In the genomic region with DNA sequence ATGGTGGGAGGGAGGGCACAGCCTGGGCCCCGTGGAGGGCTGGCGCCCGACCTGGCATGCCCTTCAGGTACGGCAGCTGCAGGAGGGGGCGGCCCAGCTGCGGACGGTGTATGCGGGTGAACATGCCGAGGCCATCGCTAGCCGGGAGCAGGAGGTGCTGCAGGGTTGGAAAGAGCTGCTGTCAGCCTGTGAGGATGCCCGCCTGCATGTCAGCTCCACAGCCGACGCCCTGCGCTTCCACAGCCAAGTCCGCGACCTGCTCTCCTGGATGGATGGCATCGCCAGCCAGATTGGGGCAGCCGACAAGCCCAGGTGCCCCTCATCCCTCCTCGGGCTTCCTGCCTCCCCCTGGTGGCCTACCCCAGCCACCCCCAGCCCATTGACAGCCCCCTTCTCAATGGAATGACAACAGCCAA, we compare ENCODE assay signal across 20 cellular contexts. TPM values are rescaled to one million over a fixed set of nuclear protein-coding genes. Genes with fewer than 3 reads are reported as not detected.
DNase-seq lines count a peak whose midpoint lies in the region; ATAC-seq and TF ChIP-seq lines count a peak whose summit lies in the region.
"Had no signal": no experiment of that assay in that cellular context is flagged by ENCODE, and none has a peak within 500 bp of the region (broad histone marks: within the 10 kb centered on the region; RNA-seq: fewer than 3 reads in every experiment).

No MANE protein-coding gene starts in this region.

- H3K9ac ChIP-seq in DND-41 (ENCODE audit: low read depth, low read length) (no peak overlapping the region), neural progenitor cell (no peak overlapping the region)

- H3K27ac ChIP-seq in DND-41 (ENCODE audit: low read length) (no peak overlapping the region), angular gyrus (ENCODE audit: low read depth, low read length) (peak overlapping the region; percentile 14), neural progenitor cell (no peak overlapping the region), gastrocnemius medialis (no peak overlapping the region)
- H3K27ac ChIP-seq: SK-N-MC had no signal

- H3K4me3 ChIP-seq in DND-41 (ENCODE audit: low read depth in 1 of 2, low read length in 2 of 2) (no peak overlapping the region), neural progenitor cell (no peak overlapping the region), gastrocnemius medialis (no peak overlapping the region)
- H3K4me3 ChIP-seq: SK-N-MC had no signal

- no peak overlapping the region for H2AFZ ChIP-seq in DND-41 (ENCODE audit: low read depth, low read length)
- no peak overlapping the region for H2AFZ ChIP-seq in neural progenitor cell (replicated peaks)

- H3K27me3 ChIP-seq in DND-41 (ENCODE audit: insufficient read depth, low read length, poor library complexity) (peaks cover 5% of the 10 kb centered on the region), neural progenitor cell (peaks cover 83% of the 10 kb centered on the region), gastrocnemius medialis (peaks cover 6 to 14% (median 10%) of the 10 kb centered on the region in 3 donors)

- no peaks in the 10 kb centered on the region for H3K9me3 Mint-ChIP-seq in HFFc6
- no peaks in the 10 kb centered on the region for H3K9me3 Mint-ChIP-seq in neural progenitor cell
- H3K9me3 Mint-ChIP-seq in endothelial cell (ENCODE audit: unreplicated experiment): no peaks in the 10 kb centered on the region

- in situ Hi-C loops in gastrocnemius medialis (cut with MboI; ENCODE audit: low sequenced_read_pairs in 4 of 4): no loop called here

- H3K4me1 ChIP-seq in DND-41 (ENCODE audit: insufficient read depth, low read length): no peaks in the 10 kb centered on the region; the same call in 1 of the 2 replicates
- no peaks in the 10 kb centered on the region for H3K4me1 ChIP-seq in neural progenitor cell
- H3K4me1 ChIP-seq in gastrocnemius medialis: no peaks in the 10 kb centered on the region
- H3K4me1 ChIP-seq: Caco-2 had no signal

- H3K4me2 ChIP-seq in DND-41 (ENCODE audit: insufficient read depth, low read length) (no peak overlapping the region), neural progenitor cell (no peak overlapping the region)

- H3F3A ChIP-seq in neural progenitor cell (ENCODE audit: low read depth): no peaks in the 10 kb centered on the region

- H3K9me3 ChIP-seq in DND-41 (ENCODE audit: insufficient read depth, low read length, severe bottlenecking): no peaks in the 10 kb centered on the region
- H3K9me3 ChIP-seq in neural progenitor cell (ENCODE audit: low read depth): no peaks in the 10 kb centered on the region
- H3K9me3 ChIP-seq in gastrocnemius medialis: no peaks in the 10 kb centered on the region
- H3K9me3 ChIP-seq: Caco-2 had no signal

- H3K79me2 ChIP-seq in DND-41 (ENCODE audit: insufficient read depth, low read length) (no peaks in the 10 kb centered on the region), neural progenitor cell (ENCODE audit: low read depth) (no peaks in the 10 kb centered on the region)

- H3K27ac Mint-ChIP-seq in HFFc6 (no peak overlapping the region), neural progenitor cell (no peak overlapping the region), endothelial cell (ENCODE audit: unreplicated experiment) (no peak overlapping the region)
- H3K27ac Mint-ChIP-seq: B cell; CD4-positive, CD25-positive, alpha-beta regulatory T cell had no signal

- H3K36me3 Mint-ChIP-seq in HFFc6 (ENCODE audit: low read depth) (no peaks in the 10 kb centered on the region), neural progenitor cell (no peaks in the 10 kb centered on the region), endothelial cell (ENCODE audit: low read depth, unreplicated experiment) (no peaks in the 10 kb centered on the region)
- H3K36me3 Mint-ChIP-seq: CD4-positive, CD25-positive, alpha-beta regulatory T cell had no signal

- peak; percentile 8 for TF ChIP-seq CTCF in DND-41 (IDR thresholded peaks at IDR 0.05; ENCODE audit: borderline replicate concordance, extremely low read depth, low read length, poor library complexity, severe bottlenecking)
- 0 out of 2 replicates have a peak, but pooled peaks have one; percentile 9 for TF ChIP-seq CTCF in HFFc6 (IDR thresholded peaks at IDR 0.05)
- TF ChIP-seq CTCF in neural progenitor cell (IDR thresholded peaks at IDR 0.05): peak; percentile 8
- no peak for TF ChIP-seq CTCF in endothelial cell (IDR thresholded peaks at IDR 0.05; ENCODE audit: unreplicated experiment)
- no peak for TF ChIP-seq CTCF in gastrocnemius medialis (IDR thresholded peaks at IDR 0.05 in 4 of 5, conservative IDR thresholded peaks at IDR 0.05 in 1 of 5)

- H3K4me1 Mint-ChIP-seq in HFFc6 (ENCODE audit: low read depth) (no peaks in the 10 kb centered on the region), neural progenitor cell (no peaks in the 10 kb centered on the region), endothelial cell (ENCODE audit: unreplicated experiment) (no peaks in the 10 kb centered on the region)
- H3K4me1 Mint-ChIP-seq: B cell had no signal

- no peak for TF ChIP-seq POLR2A in gastrocnemius medialis (IDR thresholded peaks at IDR 0.05)

- peaks cover 37% of the 10 kb centered on the region for H3K27me3 Mint-ChIP-seq in HFFc6 (ENCODE audit: insufficient read depth)
- peaks cover 36% of the 10 kb centered on the region for H3K27me3 Mint-ChIP-seq in neural progenitor cell (ENCODE audit: insufficient read depth, low read depth)
- H3K27me3 Mint-ChIP-seq in endothelial cell (ENCODE audit: unreplicated experiment): peaks cover 13% of the 10 kb centered on the region

- ATAC-seq in DND-41 (ENCODE audit: insufficient read depth, low read depth) (no peak), HG02884 (IDR thresholded peaks at IDR 0.05; ENCODE audit: unreplicated experiment) (no peak), gastrocnemius medialis (no peak)

- H3K4me3 Mint-ChIP-seq in HFFc6 (no peak overlapping the region), neural progenitor cell (no peak overlapping the region), endothelial cell (ENCODE audit: unreplicated experiment) (no peak overlapping the region)
- H3K4me3 Mint-ChIP-seq: B cell; CD4-positive, CD25-positive, alpha-beta regulatory T cell had no signal

- H4K20me1 ChIP-seq in DND-41 (ENCODE audit: insufficient read depth, low read length): no peaks in the 10 kb centered on the region
- H4K20me1 ChIP-seq in neural progenitor cell (ENCODE audit: low read depth): no peaks in the 10 kb centered on the region

- intact Hi-C loops in gastrocnemius medialis (cut with DNase I; ENCODE audit: low total_unique reads): no loop called here

- H3K36me3 ChIP-seq in DND-41 (ENCODE audit: insufficient read depth, low read length) (no peaks in the 10 kb centered on the region), neural progenitor cell (no peaks in the 10 kb centered on the region), gastrocnemius medialis (no peaks in the 10 kb centered on the region)

- no peak for DNase-seq in DND-41
- no peak for DNase-seq in HFFc6
- DNase-seq in neural progenitor cell (ENCODE audit: low spot score): no peak
- no peak for DNase-seq in T1000 (lab: John Stamatoyannopoulos, UW)
- no peak for DNase-seq in endothelial cell (ENCODE audit: low spot score)
- no peak for DNase-seq in gastrocnemius medialis
- DNase-seq: Caco-2; CD4-positive, CD25-positive, alpha-beta regulatory T cell; DMS79; GDM1; GOT3; IMR-90; Kasumi-1; MM.1S; NCI-H1105; NCI-H187 had no signal

RNA-seq across cellular contexts. Expression of a gene that starts 16.6 kb away (rescaled TPM):
- total RNA-seq in HFFc6 (2021; fragmentation: NEBNext Ultra II Directional; extraction: Animal tissue kit (Norgen Biotek cat#: 25700)): 10 to 100 TPM; 58.5 to 95.2 (median 83.0) TPM
- total RNA-seq in neural progenitor cell (ENCODE audit: low replicate concordance) (20.6 and 63.7 TPM in 2 replicates), endothelial cell (ENCODE audit: unreplicated experiment) (84.6 TPM), gastrocnemius medialis (10 to 100 TPM; 11.1 to 24.5 (median 23.6) TPM)

RNA-seq across cellular contexts. Expression of a gene that starts 41.1 kb away (rescaled TPM):
- total RNA-seq in HFFc6 (2021; fragmentation: NEBNext Ultra II Directional; extraction: Animal tissue kit (Norgen Biotek cat#: 25700)): 10 to 100 TPM; 36.6 to 54.9 (median 51.4) TPM
- 24.7 and 70.0 TPM in 2 replicates for total RNA-seq in neural progenitor cell (ENCODE audit: low replicate concordance)
- total RNA-seq in endothelial cell (ENCODE audit: unreplicated experiment): 175 TPM
- 10 to 100 TPM; 34.4 to 46.7 (median 40.5) TPM for total RNA-seq in gastrocnemius medialis

Comparison
In these comparisons a context has a peak if more than half of its experiments do, and no peak if none do; other contexts are left out.
1. CTCF ChIP-seq: peak in DND-41 (single experiment), HFFc6 (single experiment) and neural progenitor cell (single experiment); none in endothelial cell (single experiment) and gastrocnemius medialis (0 of 5).